27 cellular contexts compared by ENCODE assay signal in genomic region chr7:101768280-101768679, GRCh38. TPM values are rescaled to one million over a fixed set of nuclear protein-coding genes. Genes with fewer than 3 reads are reported as not detected.
DNase-seq lines count a peak whose midpoint lies in the region; ATAC-seq, FAIRE-seq and TF ChIP-seq lines count a peak whose summit lies in the region.
"Had no signal": no experiment of that assay in that cellular context is flagged by ENCODE, and none has a peak within 500 bp of the region (broad histone marks: within the 10 kb centered on the region; RNA-seq: fewer than 3 reads in every experiment).

No MANE protein-coding gene starts in this region.

- H2AFZ ChIP-seq in HepG2 (ENCODE audit: low read length) (no peak overlapping the region), H1 (ENCODE audit: low read length) (no peak overlapping the region)

- H3K9me3 ChIP-seq in HepG2 (ENCODE audit: low read length) (no peaks in the 10 kb centered on the region), right lobe of liver (no peaks in the 10 kb centered on the region), H1 (ENCODE audit: insufficient read depth in 2 of 2, low read depth in 1 of 2, low read length in 1 of 2) (no peaks in the 10 kb centered on the region)
- H3K9me3 ChIP-seq: A549; BLaER1 treated with 17β-estradiol and CSF1 and Interleukin-3, amounts not matched to agents 10 nM and 100 nM had no signal

- WGBS in HepG2 (ENCODE audit: low lambda C conversion rate), result 75% methylated on average over 6 of the region's 7 CpGs
- 67% methylated on average over 1 of the region's 7 CpGs for WGBS in right lobe of liver (ENCODE audit: insufficient coverage, low coverage, low lambda C conversion rate, missing lambda C conversion rate)
- WGBS in H1 (ENCODE audit: extremely low coverage in 1 of 2, insufficient coverage in 1 of 2, insufficient read length in 1 of 2, insufficient replicate concordance in 2 of 2, low coverage in 1 of 2, low lambda C conversion rate in 2 of 2, missing lambda C conversion rate in 1 of 2), 2 experiments, result 90% methylated on average over 7 of the region's 7 CpGs; no CpG with 5 or more reads in 1 of the 2 experiments

- H4K5ac ChIP-seq in H1 (ENCODE audit: insufficient read length, low read depth, low read length), result no peak overlapping the region

- no peak overlapping the region for H3K9ac ChIP-seq in HepG2 (ENCODE audit: insufficient read depth, low read depth, low read length)
- no peak overlapping the region for H3K9ac ChIP-seq in H1 (replicated peaks in 1 of 4; ENCODE audit: extremely low read depth in 1 of 4, low read depth in 3 of 4, low read length in 3 of 4)
- H3K9ac ChIP-seq: BLaER1 treated with 17β-estradiol and CSF1 and Interleukin-3, amounts not matched to agents 10 nM and 100 nM had no signal

- no peak overlapping the region for H2AK5ac ChIP-seq in H1 (ENCODE audit: low read depth, low read length)

- H3K27ac ChIP-seq in HepG2 (ENCODE audit: extremely low read length, insufficient read depth, low read length) (no peak overlapping the region), right lobe of liver (no peak overlapping the region), H1 (ENCODE audit: low read depth, low read length) (no peak overlapping the region)
- H3K27ac ChIP-seq: 22Rv1; A549; BLaER1 treated with 17β-estradiol and CSF1 and Interleukin-3, amounts not matched to agents 10 nM and 100 nM; C4-2B had no signal

- no peaks in the 10 kb centered on the region for H3K36me3 ChIP-seq in HepG2 (replicated peaks in 1 of 2; ENCODE audit: control insufficient read depth in 1 of 2, insufficient read depth in 2 of 2, low read length in 2 of 2)
- H3K36me3 ChIP-seq in right lobe of liver, result no peaks in the 10 kb centered on the region
- H3K36me3 ChIP-seq in H1 (ENCODE audit: control insufficient read depth in 2 of 4, insufficient read depth in 4 of 4, low read length in 3 of 4), result no peaks in the 10 kb centered on the region
- H3K36me3 ChIP-seq: BLaER1 treated with 17β-estradiol and CSF1 and Interleukin-3, amounts not matched to agents 10 nM and 100 nM had no signal

- FAIRE-seq in HepG2 (lab: Jason Lieb, UNC), result no peak
- FAIRE-seq in H1 (lab: Jason Lieb, UNC), result no peak
- FAIRE-seq: A549, GM12878, GM12892, GM18507, GM19239 had no signal

- no peak overlapping the region for H3K14ac ChIP-seq in H1 (ENCODE audit: insufficient read length)

- H3K4me3 ChIP-seq in HepG2 (replicated peaks in 1 of 3; ENCODE audit: insufficient read depth in 1 of 3, low read depth in 2 of 3, low read length in 3 of 3), result no peak overlapping the region
- H3K4me3 ChIP-seq in right lobe of liver, result no peak overlapping the region
- no peak overlapping the region for H3K4me3 ChIP-seq in H1 (ENCODE audit: extremely low read depth in 1 of 4, insufficient read depth in 2 of 4, low read depth in 3 of 4, low read length in 4 of 4)
- H3K4me3 ChIP-seq: A549; BLaER1 treated with 17β-estradiol and CSF1 and Interleukin-3, amounts not matched to agents 10 nM and 100 nM; GM12878 had no signal

- no peak overlapping the region for H3K56ac ChIP-seq in H1 (replicated peaks; ENCODE audit: insufficient read length, low read depth, low read length)

- ATAC-seq in HepG2, result no peak
- ATAC-seq in right lobe of liver, result no peak
- ATAC-seq in HG02938 (IDR thresholded peaks at IDR 0.05; ENCODE audit: unreplicated experiment), result no peak
- ATAC-seq in GM18511 (IDR thresholded peaks at IDR 0.05; ENCODE audit: unreplicated experiment), result no peak
- ATAC-seq: GM12878 had no signal

- CTCF ChIA-PET in HepG2 (lab: Yijun Ruan, JAX; ENCODE audit: low intra/inter-chr PET ratio, low total read pairs), result no interaction called here
- CTCF ChIA-PET in H1 (lab: Charles Lee; ENCODE audit: partially characterized antibody), result interaction anchor here (0.6 to 1.3 kb wide), 4 partner anchors 9 to 165 kb away, joined by 3 to 6 read pairs (median 4); no protein-coding TSS in a partner anchor

- no peak overlapping the region for H3K4ac ChIP-seq in H1 (replicated peaks; ENCODE audit: insufficient read length, low read depth, low read length)

- H3K4me1 Mint-ChIP-seq in nephron progenitor cell, result peaks cover 26% of the 10 kb centered on the region
- H3K4me1 Mint-ChIP-seq: B cell; CD8-positive, alpha-beta memory T cell had no signal

- no peak for TF ChIP-seq EP300 in HepG2 (IDR thresholded peaks at IDR 0.05; ENCODE audit: low read depth in 2 of 2, low read length in 2 of 2)
- no peak for TF ChIP-seq EP300 in HepG2 (CRISPR knock-in tag; IDR thresholded peaks at IDR 0.05; ENCODE audit: borderline replicate concordance)
- TF ChIP-seq EP300 in H1 (IDR thresholded peaks at IDR 0.05; ENCODE audit: borderline replicate concordance in 1 of 2, low read depth in 2 of 2, low read length in 2 of 2), result no peak

- BruUV-seq in HepG2 (replicated peaks; lab: Mats Ljungman, UMichigan), result no TSS peak

- POLR2A ChIA-PET in HepG2 (lab: Yijun Ruan, JAX) (no interaction called here), H1 (lab: Charles Lee; ENCODE audit: partially characterized antibody) (interaction anchor here (0.6 kb wide), 1 partner anchor 13 kb away, joined by 4 read pairs; no protein-coding TSS in a partner anchor)

- H3K23ac ChIP-seq in H1 (ENCODE audit: insufficient read length), result no peak overlapping the region

- no peaks in the 10 kb centered on the region for H3K23me2 ChIP-seq in H1 (ENCODE audit: low read depth, low read length)

- H3K27me3 ChIP-seq in HepG2 (ENCODE audit: control insufficient read depth in 1 of 2, insufficient read depth in 2 of 2, low read length in 2 of 2) (peaks cover 4 to 16% of the 10 kb centered on the region in 2 experiments; a peak in 3 of 5 replicates), right lobe of liver (no peaks in the 10 kb centered on the region), H1 (replicated peaks in 1 of 4; ENCODE audit: control insufficient read depth in 3 of 4, extremely low read depth in 1 of 4, insufficient read depth in 3 of 4, low read length in 3 of 4) (no peaks in the 10 kb centered on the region)
- H3K27me3 ChIP-seq: BLaER1 treated with 17β-estradiol and CSF1 and Interleukin-3, amounts not matched to agents 10 nM and 100 nM had no signal

- no peak overlapping the region for H2BK20ac ChIP-seq in H1 (ENCODE audit: low read length)

- no peak overlapping the region for H2BK5ac ChIP-seq in H1 (ENCODE audit: low read depth, low read length)

- H4K20me1 ChIP-seq in HepG2 (ENCODE audit: insufficient read depth, low read length) (no peaks in the 10 kb centered on the region), H1 (replicated peaks in 1 of 2; ENCODE audit: control insufficient read depth in 1 of 2, insufficient read depth in 2 of 2, low read length in 2 of 2) (no peaks in the 10 kb centered on the region)
- H4K20me1 ChIP-seq: BLaER1 treated with 17β-estradiol and CSF1 and Interleukin-3, amounts not matched to agents 10 nM and 100 nM had no signal

- H3K9me3 Mint-ChIP-seq in nephron progenitor cell, result no peaks in the 10 kb centered on the region
- H3K9me3 Mint-ChIP-seq: CD4-positive, alpha-beta T cell; CD8-positive, alpha-beta memory T cell had no signal

- intact Hi-C loops in HepG2 (cut with micrococcal nuclease; ENCODE audit: unreplicated experiment) (no loop called here), right lobe of liver (cut with DNase I) (no loop called here)

- H3K4me2 ChIP-seq in HepG2 (ENCODE audit: low read depth, low read length) (no peak overlapping the region), H1 (ENCODE audit: insufficient read depth in 1 of 2, low read depth in 2 of 2, low read length in 2 of 2) (no peak overlapping the region)
- H3K4me2 ChIP-seq: A549; BLaER1 treated with 17β-estradiol and CSF1 and Interleukin-3, amounts not matched to agents 10 nM and 100 nM had no signal

- no peak overlapping the region for H2BK120ac ChIP-seq in H1 (replicated peaks; ENCODE audit: low read depth, low read length)

- H2BK15ac ChIP-seq in H1 (ENCODE audit: low read length), result no peak overlapping the region; the same call in 1 of the 2 replicates

- H3K4me3 Mint-ChIP-seq in nephron progenitor cell, result no peak overlapping the region
- H3K4me3 Mint-ChIP-seq: B cell; CD4-positive, alpha-beta T cell; CD8-positive, alpha-beta memory T cell had no signal

- H3K79me1 ChIP-seq in H1 (ENCODE audit: low read depth, low read length), result no peaks in the 10 kb centered on the region

- H3K27me3 Mint-ChIP-seq in nephron progenitor cell (ENCODE audit: low read depth, poor library complexity), result peaks cover 23% of the 10 kb centered on the region
- H3K27me3 Mint-ChIP-seq: CD4-positive, alpha-beta T cell had no signal

- H2BK12ac ChIP-seq in H1 (ENCODE audit: low read depth, low read length), result no peak overlapping the region

- DNase-seq in HepG2 (ENCODE audit: low spot score) (no peak), right lobe of liver (no peak), H1 (ENCODE audit: low read depth in 1 of 2, low spot score in 2 of 2) (no peak), nephron progenitor cell (no peak), activated gamma-delta T cell treated with Interleukin-2 at 50 U/mL for 16 hours (no peak)
- DNase-seq: AML-193; CD4-positive, alpha-beta T cell; CD8-positive, alpha-beta memory T cell; COR-L47; DMS 273 treated with DMSO at 0.1 percent for 48 hours; DMS153; DMS53; DMS79; DND-41; EL; GDM1 had no signal

- peak overlapping the region; percentile 79 for H4K8ac ChIP-seq in H1 (ENCODE audit: extremely low read depth, insufficient read depth, low read length)

- in situ Hi-C loops in HepG2 (cut with HindIII; ENCODE audit: extremely low pct_ligation_motif_present, low pct_unique_long_range_greater_than_20kb), result no loop called here

- TF ChIP-seq CTCF in HepG2 (CRISPR knock-in tag; IDR thresholded peaks at IDR 0.05) (no peak), right lobe of liver (IDR thresholded peaks at IDR 0.05) (no peak), H1 (IDR thresholded peaks at IDR 0.05; ENCODE audit: control extremely low read depth in 1 of 3, insufficient read depth in 1 of 3, low read depth in 1 of 3, low read length in 3 of 3) (no peak), nephron progenitor cell (IDR thresholded peaks at IDR 0.05) (no peak)

- no peak overlapping the region for H3K18ac ChIP-seq in H1 (ENCODE audit: extremely low read depth, low read length)

- H3K4me1 ChIP-seq in HepG2 (ENCODE audit: insufficient read depth, low read length), result no peaks in the 10 kb centered on the region
- no peaks in the 10 kb centered on the region for H3K4me1 ChIP-seq in right lobe of liver
- no peaks in the 10 kb centered on the region for H3K4me1 ChIP-seq in H1 (replicated peaks in 1 of 4; ENCODE audit: control insufficient read depth in 3 of 4, insufficient read depth in 4 of 4, low read length in 3 of 4)
- H3K4me1 ChIP-seq: A549 had no signal

- H3K79me2 ChIP-seq in HepG2 (ENCODE audit: insufficient read depth, low read length) (no peaks in the 10 kb centered on the region), H1 (ENCODE audit: control insufficient read depth in 1 of 2, insufficient read depth in 2 of 2, low read length in 2 of 2) (no peaks in the 10 kb centered on the region)

- H3K36me3 Mint-ChIP-seq in nephron progenitor cell (ENCODE audit: low read depth), result no peaks in the 10 kb centered on the region

- peak overlapping the region; percentile 68 for H3K27ac Mint-ChIP-seq in nephron progenitor cell
- H3K27ac Mint-ChIP-seq: B cell; CD4-positive, alpha-beta T cell had no signal

- no peak for TF ChIP-seq RAD21 in HepG2 (CRISPR knock-in tag; IDR thresholded peaks at IDR 0.05)
- TF ChIP-seq RAD21 in H1 (IDR thresholded peaks at IDR 0.05 in 1 of 2, conservative IDR thresholded peaks at IDR 0.05 in 1 of 2; ENCODE audit: low read depth in 2 of 2, low read length in 2 of 2), result no peak

- H4K91ac ChIP-seq in H1 (replicated peaks; ENCODE audit: insufficient read length, low read length), result no peak overlapping the region

- no peak for TF ChIP-seq POLR2A in HepG2 (IDR thresholded peaks at IDR 0.05; ENCODE audit: insufficient read depth in 1 of 2, low read depth in 2 of 2, low read length in 2 of 2)
- TF ChIP-seq POLR2A in right lobe of liver (IDR thresholded peaks at IDR 0.05), result no peak
- TF ChIP-seq POLR2A in H1 (IDR thresholded peaks at IDR 0.05; ENCODE audit: control extremely low read depth in 1 of 2, low read depth in 2 of 2, low read length in 2 of 2), result no peak

RNA-seq across cellular contexts. Expression of gene CUX1, which starts 49.1 kb away (rescaled TPM):
- total RNA-seq in HepG2 (2016; rRNA removed; fragmentation: Illumina TruSeq; extraction: Trizol), result 13.7 and 21.7 TPM in 2 replicates
- total RNA-seq in HepG2 (2016; cell fraction: cytosol; rRNA removed; fragmentation: Illumina TruSeq; extraction: Trizol; ENCODE audit: low read depth), result 11.4 and 13.0 TPM in 2 replicates
- 13.2 and 19.0 TPM in 2 replicates for total RNA-seq in HepG2 (2016; cell fraction: insoluble cytoplasmic fraction; rRNA removed; fragmentation: Illumina TruSeq; extraction: Trizol)
- total RNA-seq in HepG2 (2016; cell fraction: membrane; rRNA removed; fragmentation: Illumina TruSeq; extraction: Trizol), result 12.9 and 17.8 TPM in 2 replicates
- 34.3 and 34.4 TPM in 2 replicates for total RNA-seq in HepG2 (2016; cell fraction: nucleus; rRNA removed; fragmentation: Illumina TruSeq; extraction: Trizol)
- 14.9 and 17.8 TPM in 2 replicates for polyA plus RNA-seq in HepG2 (2011; rRNA removed)
- 11.7 and 14.5 TPM in 2 replicates for polyA plus RNA-seq in HepG2 (2011; cell fraction: cytosol; rRNA removed)
- polyA plus RNA-seq in HepG2 (2011; cell fraction: nucleus; rRNA removed), result 19.5 and 20.4 TPM in 2 replicates
- 17.6 and 19.7 TPM in 2 replicates for polyA plus RNA-seq in HepG2 (2012)
- 7.4 and 8.5 TPM in 2 replicates for polyA plus RNA-seq in HepG2 (2016; cell fraction: cytosol; fragmentation: Illumina TruSeq; extraction: Trizol; ENCODE audit: low read depth)
- 16.3 and 20.7 TPM in 2 replicates for polyA plus RNA-seq in HepG2 (2016; cell fraction: insoluble cytoplasmic fraction; fragmentation: Illumina TruSeq; extraction: Trizol; ENCODE audit: low read depth)
- polyA plus RNA-seq in HepG2 (2016; cell fraction: membrane; fragmentation: Illumina TruSeq; extraction: Trizol; ENCODE audit: low read depth), result 17.8 and 18.3 TPM in 2 replicates
- polyA plus RNA-seq in HepG2 (2016; cell fraction: nucleus; fragmentation: Illumina TruSeq; extraction: Trizol; ENCODE audit: insufficient read depth, low read depth), result 20.0 and 22.4 TPM in 2 replicates
- polyA minus RNA-seq in HepG2 (2011; rRNA and poly(A)+ RNA removed; ENCODE audit: low replicate concordance), result 17.5 and 23.0 TPM in 2 replicates
- polyA minus RNA-seq in HepG2 (2011; cell fraction: cytosol; rRNA and poly(A)+ RNA removed), result 9.6 and 10.6 TPM in 2 replicates
- polyA minus RNA-seq in HepG2 (2011; cell fraction: nucleus; rRNA and poly(A)+ RNA removed), result 65.1 and 68.5 TPM in 2 replicates
- total RNA-seq in right lobe of liver, result 10 to 100 TPM; 34.3 to 53.1 (median 40.6) TPM
- total RNA-seq in H1 (2021; fragmentation: NEBNext Ultra II Directional; extraction: Animal tissue kit (Norgen Biotek cat#: 25700)), result 53.8 and 65.9 TPM in 2 replicates
- polyA plus RNA-seq in H1 (2011; rRNA removed), result 21.6 and 33.1 TPM in 2 replicates
- polyA plus RNA-seq in H1 (2011; cell fraction: cytosol; rRNA removed), result 17.0 TPM
- 36.0 TPM for polyA plus RNA-seq in H1 (2011; cell fraction: nucleus; rRNA removed)
- polyA plus RNA-seq in H1 (2012, experiment 1 of 2), result 21.0 to 31.0 TPM (median 29.1 TPM) in 4 replicates
- polyA plus RNA-seq in H1 (2012, experiment 2 of 2), result 18.8 TPM
- polyA plus RNA-seq in H1 (2013, experiment 1 of 2), result 32.6 TPM
- polyA plus RNA-seq in H1 (2013, experiment 2 of 2), result 35.1 TPM
- 34.6 and 44.1 TPM in 2 replicates for polyA minus RNA-seq in H1 (2011; rRNA and poly(A)+ RNA removed)
- polyA minus RNA-seq in H1 (2011; cell fraction: cytosol; rRNA and poly(A)+ RNA removed), result 30.0 TPM
- 71.2 TPM for polyA minus RNA-seq in H1 (2011; cell fraction: nucleus; rRNA and poly(A)+ RNA removed)
